In the genomic region with DNA sequence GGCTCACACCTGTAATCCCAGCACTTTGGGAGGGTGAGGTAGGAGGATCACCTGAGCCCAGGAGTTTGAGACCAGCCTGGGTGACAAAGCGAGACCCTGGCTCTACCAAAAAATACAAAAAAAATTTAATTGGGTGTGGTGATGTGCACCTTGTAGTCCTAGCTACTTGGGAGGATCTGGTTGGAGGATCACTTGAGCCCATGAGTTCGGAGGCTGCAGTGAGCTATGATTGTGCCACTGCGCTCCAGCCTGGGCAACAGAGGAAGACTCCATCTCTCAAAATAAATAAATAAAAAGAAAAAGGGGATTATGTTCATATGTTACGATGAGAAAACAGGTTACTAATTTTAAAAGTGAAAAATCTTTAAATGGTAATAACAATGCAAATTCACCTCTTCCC, we compare ENCODE assay signal across 9 cellular contexts. TPM values are rescaled to one million over a fixed set of nuclear protein-coding genes. Genes with fewer than 3 reads are reported as not detected.
DNase-seq lines count a peak whose midpoint lies in the region; ATAC-seq and TF ChIP-seq lines count a peak whose summit lies in the region.
"Had no signal": no experiment of that assay in that cellular context is flagged by ENCODE, and none has a peak within 500 bp of the region (broad histone marks: within the 10 kb centered on the region; RNA-seq: fewer than 3 reads in every experiment).

No MANE protein-coding gene starts in this region.

- H4K20me1 ChIP-seq in SK-N-SH (ENCODE audit: insufficient read depth): no peaks in the 10 kb centered on the region

- H3K27ac ChIP-seq in SK-N-SH (ENCODE audit: low read depth in 2 of 2, low read length in 1 of 2) (no peak overlapping the region), VCaP (peak overlapping the region; percentile 67; the same call in 1 of the 2 replicates)

- no peaks in the 10 kb centered on the region for H3K9me3 Mint-ChIP-seq in stimulated activated naive CD8-positive, alpha-beta T cell treated with anti-CD3 and anti-CD28 coated beads, Interleukin-15, amount 100 ng/mL, for 72 hours

- peak overlapping the region in 1 of 2 experiments; percentile 64; a peak in 1 of 4 replicates for H3K4me3 ChIP-seq in SK-N-SH (ENCODE audit: low read depth in 2 of 2, low read length in 1 of 2)
- H3K4me3 ChIP-seq in fibroblast of villous mesenchyme (ENCODE audit: low read depth, low read length): peak overlapping the region; percentile 71

- no peaks in the 10 kb centered on the region for H3K27me3 ChIP-seq in SK-N-SH (ENCODE audit: insufficient read depth)

- WGBS in SK-N-SH (ENCODE audit: low lambda C conversion rate): 89% methylated on average over 4 of the region's 4 CpGs

- peak overlapping the region; percentile 74 to 97 for H3K4me3 Mint-ChIP-seq in stimulated activated naive CD8-positive, alpha-beta T cell treated with anti-CD3 and anti-CD28 coated beads, Interleukin-15, amount 100 ng/mL, for 72 hours

- H3K4me2 ChIP-seq in SK-N-SH: peak overlapping the region; percentile 88

- ATAC-seq in SK-N-SH treated with all-trans-retinoic acid at 6 μM for 48 hours (no peak), HG03139 (IDR thresholded peaks at IDR 0.05; ENCODE audit: unreplicated experiment) (no peak), GM19351 (IDR thresholded peaks at IDR 0.05; ENCODE audit: unreplicated experiment) (no peak)
- ATAC-seq in stimulated activated naive CD8-positive, alpha-beta T cell treated with anti-CD3 and anti-CD28 coated beads, Interleukin-15, amount 100 ng/mL, for 72 hours: no peak

- H3K9ac ChIP-seq in SK-N-SH: peak overlapping the region; percentile 71; the same call in 1 of the 2 replicates

- no peak for TF ChIP-seq CTCF in SK-N-SH (IDR thresholded peaks at IDR 0.05)
- no peak for TF ChIP-seq CTCF in VCaP (conservative IDR thresholded peaks at IDR 0.05)
- no peak for TF ChIP-seq CTCF in fibroblast of villous mesenchyme (IDR thresholded peaks at IDR 0.05; ENCODE audit: insufficient read depth, low read depth, low read length)

- TF ChIP-seq RAD21 in SK-N-SH (IDR thresholded peaks at IDR 0.05; ENCODE audit: low read length): no peak

- H3K27me3 Mint-ChIP-seq in stimulated activated naive CD8-positive, alpha-beta T cell treated with anti-CD3 and anti-CD28 coated beads, Interleukin-15, amount 100 ng/mL, for 72 hours: no peaks in the 10 kb centered on the region

- peak overlapping the region; percentile 94 for H2AFZ ChIP-seq in SK-N-SH (ENCODE audit: low read depth)

- DNase-seq in SK-N-SH: no peak
- DNase-seq in fibroblast of villous mesenchyme (ENCODE audit: low read depth): no peak
- no peak for DNase-seq in stimulated activated naive CD8-positive, alpha-beta T cell treated with anti-CD3 and anti-CD28 coated beads, Interleukin-15, amount 100 ng/mL, for 72 hours
- DNase-seq in AML-193 (lab: John Stamatoyannopoulos, UW): no peak
- DNase-seq: GOT3 had no signal

- no peaks in the 10 kb centered on the region for H3K9me2 ChIP-seq in SK-N-SH

- TF ChIP-seq EP300 in SK-N-SH (IDR thresholded peaks at IDR 0.05; ENCODE audit: borderline replicate concordance in 1 of 2, low read depth in 1 of 2, low read length in 1 of 2): no peak

- H3K36me3 ChIP-seq in SK-N-SH (replicated peaks in 1 of 2; ENCODE audit: control insufficient read depth in 1 of 2, insufficient read depth in 2 of 2, low read length in 1 of 2): no peaks in the 10 kb centered on the region

- H3K4me1 ChIP-seq in SK-N-SH (ENCODE audit: control insufficient read depth in 1 of 2, insufficient read depth in 2 of 2, low read depth in 1 of 2, low read length in 1 of 2): no peaks in the 10 kb centered on the region; a peak in 1 of 4 replicates

- H3K9me3 ChIP-seq in SK-N-SH: no peaks in the 10 kb centered on the region

- H3K79me2 ChIP-seq in SK-N-SH (ENCODE audit: insufficient read depth): peaks cover 5% of the 10 kb centered on the region; the same call in 1 of the 2 replicates

- H3K27ac Mint-ChIP-seq in stimulated activated naive CD8-positive, alpha-beta T cell treated with anti-CD3 and anti-CD28 coated beads, Interleukin-15, amount 100 ng/mL, for 72 hours: peak overlapping the region; percentile 76 to 87

- POLR2A ChIA-PET in SK-N-SH (lab: Yijun Ruan, JAX): no interaction called here

- CTCF ChIA-PET in SK-N-SH (lab: Yijun Ruan, JAX): interaction anchor here (0.8 to 5.2 kb wide), 7 partner anchors 10 to 163 kb away, joined by 4 to 38 read pairs (median 6); no protein-coding TSS in a partner anchor

- peaks cover 4% of the 10 kb centered on the region for H3F3A ChIP-seq in SK-N-SH (replicated peaks; ENCODE audit: insufficient read depth)

- H3K4me1 Mint-ChIP-seq in stimulated activated naive CD8-positive, alpha-beta T cell treated with anti-CD3 and anti-CD28 coated beads, Interleukin-15, amount 100 ng/mL, for 72 hours: peaks cover 74% of the 10 kb centered on the region

TF ChIP-seq in SK-N-SH, 30 proteins besides CTCF, POLR2A, EP300 and RAD21 (continues in another document):
- no peak for TF ChIP-seq NFIC (IDR thresholded peaks at IDR 0.05; ENCODE audit: borderline replicate concordance)
- TF ChIP-seq ELF1 (IDR thresholded peaks at IDR 0.05): no peak
- TF ChIP-seq RFX5 (IDR thresholded peaks at IDR 0.05; ENCODE audit: low read length): no peak
- TF ChIP-seq FOXJ3 (CRISPR knock-in tag; IDR thresholded peaks at IDR 0.05): no peak
- TF ChIP-seq EZH2phosphoT487 (IDR thresholded peaks at IDR 0.05; ENCODE audit: borderline replicate concordance, low read depth): no peak
- TF ChIP-seq, protein P1, sequence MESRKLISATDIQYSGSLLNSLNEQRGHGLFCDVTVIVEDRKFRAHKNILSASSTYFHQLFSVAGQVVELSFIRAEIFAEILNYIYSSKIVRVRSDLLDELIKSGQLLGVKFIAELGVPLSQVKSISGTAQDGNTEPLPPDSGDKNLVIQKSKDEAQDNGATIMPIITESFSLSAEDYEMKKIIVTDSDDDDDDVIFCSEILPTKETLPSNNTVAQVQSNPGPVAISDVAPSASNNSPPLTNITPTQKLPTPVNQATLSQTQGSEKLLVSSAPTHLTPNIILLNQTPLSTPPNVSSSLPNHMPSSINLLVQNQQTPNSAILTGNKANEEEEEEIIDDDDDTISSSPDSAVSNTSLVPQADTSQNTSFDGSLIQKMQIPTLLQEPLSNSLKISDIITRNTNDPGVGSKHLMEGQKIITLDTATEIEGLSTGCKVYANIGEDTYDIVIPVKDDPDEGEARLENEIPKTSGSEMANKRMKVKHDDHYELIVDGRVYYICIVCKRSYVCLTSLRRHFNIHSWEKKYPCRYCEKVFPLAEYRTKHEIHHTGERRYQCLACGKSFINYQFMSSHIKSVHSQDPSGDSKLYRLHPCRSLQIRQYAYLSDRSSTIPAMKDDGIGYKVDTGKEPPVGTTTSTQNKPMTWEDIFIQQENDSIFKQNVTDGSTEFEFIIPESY (IDR thresholded peaks at IDR 0.05; ENCODE audit: borderline replicate concordance, low read depth): no peak
- TF ChIP-seq, protein P2, sequence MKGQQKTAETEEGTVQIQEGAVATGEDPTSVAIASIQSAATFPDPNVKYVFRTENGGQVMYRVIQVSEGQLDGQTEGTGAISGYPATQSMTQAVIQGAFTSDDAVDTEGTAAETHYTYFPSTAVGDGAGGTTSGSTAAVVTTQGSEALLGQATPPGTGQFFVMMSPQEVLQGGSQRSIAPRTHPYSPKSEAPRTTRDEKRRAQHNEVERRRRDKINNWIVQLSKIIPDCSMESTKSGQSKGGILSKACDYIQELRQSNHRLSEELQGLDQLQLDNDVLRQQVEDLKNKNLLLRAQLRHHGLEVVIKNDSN (IDR thresholded peaks at IDR 0.05; ENCODE audit: borderline replicate concordance, low read depth): no peak
- TF ChIP-seq GATA2 (CRISPR knock-in tag; IDR thresholded peaks at IDR 0.05): no peak

TF ChIP-seq in SK-N-SH treated with all-trans-retinoic acid at 6 μM for 48 hours, 23 proteins besides CTCF, POLR2A, EP300 and RAD21 (continues in another document):
- TF ChIP-seq TSHZ2 (CRISPR knock-in tag; IDR thresholded peaks at IDR 0.05): no peak
- no peak for TF ChIP-seq ZFP30 (CRISPR knock-in tag; IDR thresholded peaks at IDR 0.05)
- TF ChIP-seq PPARA (CRISPR knock-in tag; IDR thresholded peaks at IDR 0.05; ENCODE audit: borderline replicate concordance): no peak
- no peak for TF ChIP-seq ARNTL (CRISPR knock-in tag; IDR thresholded peaks at IDR 0.05; ENCODE audit: borderline replicate concordance, low read depth)
- no peak for TF ChIP-seq ZC3H10 (CRISPR knock-in tag; IDR thresholded peaks at IDR 0.05)

RNA-seq across cellular contexts. Expression of gene MLKL, which starts 1.0 kb away (rescaled TPM):
- 3.1 and 3.6 TPM in 2 replicates for polyA plus RNA-seq in SK-N-SH (2012; rRNA removed)
- polyA plus RNA-seq in SK-N-SH (2012; cell fraction: cytosol; rRNA removed): 1.8 and 1.9 TPM in 2 replicates
- 8.1 and 8.4 TPM in 2 replicates for polyA plus RNA-seq in SK-N-SH (2012; cell fraction: nucleus; rRNA removed)
- total RNA-seq in fibroblast of villous mesenchyme: 8.7 and 14.2 TPM in 2 replicates

RNA-seq across cellular contexts. Expression of gene RFWD3, which starts 33.0 kb away (rescaled TPM):
- 13.2 and 15.9 TPM in 2 replicates for polyA plus RNA-seq in SK-N-SH (2012; rRNA removed)
- 10.7 and 12.2 TPM in 2 replicates for polyA plus RNA-seq in SK-N-SH (2012; cell fraction: cytosol; rRNA removed)
- polyA plus RNA-seq in SK-N-SH (2012; cell fraction: nucleus; rRNA removed): 15.4 and 21.6 TPM in 2 replicates
- total RNA-seq in fibroblast of villous mesenchyme: 20.3 and 30.7 TPM in 2 replicates
